1 cellular context compared by ENCODE assay signal in the genomic region with DNA sequence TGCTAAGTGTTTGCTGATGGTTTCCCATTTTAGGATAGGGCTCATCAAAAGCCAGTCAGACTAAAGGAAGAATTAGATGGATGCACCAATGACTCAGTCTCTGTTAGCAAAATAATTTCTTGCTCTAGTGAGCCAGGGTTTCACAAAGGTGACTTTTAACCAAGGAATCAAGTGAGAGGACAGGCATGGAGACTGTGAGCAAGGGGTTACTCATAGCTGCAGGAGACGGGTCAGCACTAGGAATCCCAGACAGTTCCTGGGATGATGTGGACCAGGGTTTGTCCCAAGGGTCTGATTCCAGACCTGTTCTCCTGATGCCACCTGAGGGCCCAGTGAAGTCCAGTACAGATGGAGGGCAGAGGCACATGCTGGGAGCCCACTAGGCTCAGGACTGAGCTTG.
TF ChIP-seq lines count a peak whose summit lies in the region.

No MANE protein-coding gene starts in this region.

TF ChIP-seq in SK-N-SH, 30 proteins besides CTCF, POLR2A, EP300 and RAD21 (continued from another document):
- TF ChIP-seq, protein P1, sequence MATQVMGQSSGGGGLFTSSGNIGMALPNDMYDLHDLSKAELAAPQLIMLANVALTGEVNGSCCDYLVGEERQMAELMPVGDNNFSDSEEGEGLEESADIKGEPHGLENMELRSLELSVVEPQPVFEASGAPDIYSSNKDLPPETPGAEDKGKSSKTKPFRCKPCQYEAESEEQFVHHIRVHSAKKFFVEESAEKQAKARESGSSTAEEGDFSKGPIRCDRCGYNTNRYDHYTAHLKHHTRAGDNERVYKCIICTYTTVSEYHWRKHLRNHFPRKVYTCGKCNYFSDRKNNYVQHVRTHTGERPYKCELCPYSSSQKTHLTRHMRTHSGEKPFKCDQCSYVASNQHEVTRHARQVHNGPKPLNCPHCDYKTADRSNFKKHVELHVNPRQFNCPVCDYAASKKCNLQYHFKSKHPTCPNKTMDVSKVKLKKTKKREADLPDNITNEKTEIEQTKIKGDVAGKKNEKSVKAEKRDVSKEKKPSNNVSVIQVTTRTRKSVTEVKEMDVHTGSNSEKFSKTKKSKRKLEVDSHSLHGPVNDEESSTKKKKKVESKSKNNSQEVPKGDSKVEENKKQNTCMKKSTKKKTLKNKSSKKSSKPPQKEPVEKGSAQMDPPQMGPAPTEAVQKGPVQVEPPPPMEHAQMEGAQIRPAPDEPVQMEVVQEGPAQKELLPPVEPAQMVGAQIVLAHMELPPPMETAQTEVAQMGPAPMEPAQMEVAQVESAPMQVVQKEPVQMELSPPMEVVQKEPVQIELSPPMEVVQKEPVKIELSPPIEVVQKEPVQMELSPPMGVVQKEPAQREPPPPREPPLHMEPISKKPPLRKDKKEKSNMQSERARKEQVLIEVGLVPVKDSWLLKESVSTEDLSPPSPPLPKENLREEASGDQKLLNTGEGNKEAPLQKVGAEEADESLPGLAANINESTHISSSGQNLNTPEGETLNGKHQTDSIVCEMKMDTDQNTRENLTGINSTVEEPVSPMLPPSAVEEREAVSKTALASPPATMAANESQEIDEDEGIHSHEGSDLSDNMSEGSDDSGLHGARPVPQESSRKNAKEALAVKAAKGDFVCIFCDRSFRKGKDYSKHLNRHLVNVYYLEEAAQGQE (IDR thresholded peaks at IDR 0.05; ENCODE audit: low read depth, low read length) = peak; percentile 79
- TF ChIP-seq USF1 (IDR thresholded peaks at IDR 0.05; ENCODE audit: borderline replicate concordance, low read depth) = no peak
- no peak for TF ChIP-seq MEF2A (IDR thresholded peaks at IDR 0.05; ENCODE audit: borderline replicate concordance, low read depth)
- TF ChIP-seq, protein P2, sequence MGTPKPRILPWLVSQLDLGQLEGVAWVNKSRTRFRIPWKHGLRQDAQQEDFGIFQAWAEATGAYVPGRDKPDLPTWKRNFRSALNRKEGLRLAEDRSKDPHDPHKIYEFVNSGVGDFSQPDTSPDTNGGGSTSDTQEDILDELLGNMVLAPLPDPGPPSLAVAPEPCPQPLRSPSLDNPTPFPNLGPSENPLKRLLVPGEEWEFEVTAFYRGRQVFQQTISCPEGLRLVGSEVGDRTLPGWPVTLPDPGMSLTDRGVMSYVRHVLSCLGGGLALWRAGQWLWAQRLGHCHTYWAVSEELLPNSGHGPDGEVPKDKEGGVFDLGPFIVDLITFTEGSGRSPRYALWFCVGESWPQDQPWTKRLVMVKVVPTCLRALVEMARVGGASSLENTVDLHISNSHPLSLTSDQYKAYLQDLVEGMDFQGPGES (IDR thresholded peaks at IDR 0.05; ENCODE audit: low read depth, low read length) = no peak
- no peak for TF ChIP-seq NFIC (IDR thresholded peaks at IDR 0.05; ENCODE audit: borderline replicate concordance)
- TF ChIP-seq JUND (IDR thresholded peaks at IDR 0.05) = 0 out of 2 replicates have a peak, but pooled peaks have one; percentile 30
TF ChIP-seq in SK-N-SH: peak in this region for 4.
